22 cellular contexts compared by ENCODE assay signal in genomic region chr11:45106440-45106839, GRCh38.
"Had no signal": no experiment of that assay in that cellular context is flagged by ENCODE, and none has a peak within 500 bp of the region (broad histone marks: within the 10 kb centered on the region; RNA-seq: fewer than 3 reads in every experiment).

No MANE protein-coding gene starts in this region.

- H3K27ac ChIP-seq: esophagus squamous epithelium, parathyroid adenoma, right atrium auricular region, spleen, tibial nerve, VCaP had no signal

- H3K9ac ChIP-seq: parathyroid adenoma had no signal

- H3K9me3 Mint-ChIP-seq: dendritic cell treated with granulocyte-macrophage colony-stimulating factor and Interleukin-4, amounts not matched to agents 40 ng/mL and 50 ng/mL, for 4 days; mesothelial cell of epicardium; naive B cell; T-helper 1 cell treated with Interleukin-12 subunit alpha and Interleukin-12 subunit beta and Interleukin-4 antibody, amounts not matched to agents 30 μg/mL and 1 μg/mL, for 36 hours had no signal

- H3K36me3 ChIP-seq: esophagus squamous epithelium, right atrium auricular region, spleen, tibial nerve had no signal

- H3K79me2 ChIP-seq: parathyroid adenoma had no signal

- H3K27me3 ChIP-seq: right atrium auricular region had no signal

- H3K27ac Mint-ChIP-seq: dendritic cell treated with granulocyte-macrophage colony-stimulating factor and Interleukin-4, amounts not matched to agents 40 ng/mL and 50 ng/mL, for 4 days; mesothelial cell of epicardium; T-helper 1 cell treated with Interleukin-12 subunit alpha and Interleukin-12 subunit beta and Interleukin-4 antibody, amounts not matched to agents 30 μg/mL and 1 μg/mL, for 36 hours had no signal

- H3K4me1 Mint-ChIP-seq: mesothelial cell of epicardium had no signal

- H3K9me3 ChIP-seq: esophagus squamous epithelium, right atrium auricular region, spleen, tibial nerve had no signal

- H3K4me3 Mint-ChIP-seq: dendritic cell treated with granulocyte-macrophage colony-stimulating factor and Interleukin-4, amounts not matched to agents 40 ng/mL and 50 ng/mL, for 4 days; mesothelial cell of epicardium; naive B cell; T-helper 1 cell treated with Interleukin-12 subunit alpha and Interleukin-12 subunit beta and Interleukin-4 antibody, amounts not matched to agents 30 μg/mL and 1 μg/mL, for 36 hours had no signal

- H3K4me3 ChIP-seq: esophagus squamous epithelium, right atrium auricular region, spleen, tibial nerve had no signal

- H3K36me3 Mint-ChIP-seq: mesothelial cell of epicardium, naive B cell had no signal

- H3K4me1 ChIP-seq: parathyroid adenoma had no signal

- DNase-seq: activated CD4-positive, alpha-beta T cell treated with anti-CD3 and anti-CD28 coated beads for 48 hours; activated gamma-delta T cell; activated naive CD4-positive, alpha-beta T cell treated with anti-CD3 and anti-CD28 coated beads, Interleukin-2, amount 50 U/mL, for 16 hours; amniotic stem cell; caudate nucleus; effector CD4-positive, alpha-beta T cell; esophagus squamous epithelium; foreskin melanocyte; left cardiac atrium; naive B cell; nucleus accumbens; spleen; stimulated activated naive CD4-positive, alpha-beta T cell treated with Interleukin-2 at 50 U/mL for 16 hours; SW 1271; T-helper 9 cell had no signal

- H2AFZ ChIP-seq: parathyroid adenoma had no signal
